In the genomic region with DNA sequence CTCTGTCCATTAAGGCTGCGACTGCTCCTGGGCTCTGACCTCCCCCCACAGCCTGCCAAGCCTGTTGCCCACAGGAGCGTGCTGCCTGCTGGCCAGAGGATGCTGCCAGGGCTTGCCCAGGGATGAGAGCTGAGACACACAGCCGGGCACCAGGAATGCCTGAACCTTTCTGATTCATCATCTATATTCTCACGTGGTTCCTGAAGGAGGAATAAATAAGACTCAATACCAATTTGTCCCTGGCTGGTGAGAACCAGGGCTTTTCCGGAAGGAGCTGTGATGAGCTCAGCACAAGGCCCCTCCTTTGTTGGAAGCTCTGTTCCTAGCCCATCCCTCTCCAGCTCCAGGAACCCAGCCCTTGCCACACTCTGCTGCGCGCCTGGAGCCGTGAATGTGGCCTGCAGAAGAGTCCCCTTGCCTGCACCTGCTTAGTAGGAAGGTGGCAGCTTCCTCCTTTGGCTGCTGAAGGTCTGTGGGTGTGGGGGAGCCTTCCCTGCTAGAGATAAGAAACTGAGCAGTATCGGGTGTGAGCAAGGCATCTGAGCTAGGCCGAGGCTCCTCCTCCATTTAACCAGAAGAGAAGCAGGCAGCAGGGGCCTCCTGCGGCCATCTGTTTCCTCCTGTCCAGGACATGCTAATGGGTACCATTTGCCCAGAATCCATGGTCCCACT, we compare ENCODE assay signal across 19 cellular contexts. TPM values are rescaled to one million over a fixed set of nuclear protein-coding genes. Genes with fewer than 3 reads are reported as not detected.
A peak's percentile ranks its signal among the peaks of the same experiment; 100 is the strongest.
DNase-seq lines count a peak whose midpoint lies in the region; ATAC-seq, FAIRE-seq and TF ChIP-seq lines count a peak whose summit lies in the region.
"Had no signal": no experiment of that assay in that cellular context is flagged by ENCODE, and none has a peak within 500 bp of the region (broad histone marks: within the 10 kb centered on the region; RNA-seq: fewer than 3 reads in every experiment).

No MANE protein-coding gene starts in this region.

- no peak for FAIRE-seq in bronchial epithelial cell (lab: Jason Lieb, UNC)
- FAIRE-seq: colon had no signal

- no peak overlapping the region for H3K4me3 ChIP-seq in bronchial epithelial cell (ENCODE audit: low read depth, low read length)
- H3K4me3 ChIP-seq: SJCRH30 had no signal

- TF ChIP-seq CTCF in bronchial epithelial cell (IDR thresholded peaks at IDR 0.05; ENCODE audit: insufficient read depth, low read length, severe bottlenecking) = no peak

- ATAC-seq in GM21737 (IDR thresholded peaks at IDR 0.05; ENCODE audit: unreplicated experiment) = no peak
- ATAC-seq: left cardiac atrium, natural killer cell, PC-3 had no signal

- in situ Hi-C loops in G401 (cut with HindIII; ENCODE audit: low sequenced_read_pairs) = no loop called here

- DNase-seq in G401 (ENCODE audit: low spot score) (peak; percentile 75), HT1080 (ENCODE audit: low read depth) (peak; percentile 72), bronchial epithelial cell (ENCODE audit: low read depth) (peak; percentile 27), left kidney (ENCODE audit: low read depth, low spot score) (peak; percentile 51), DMS53 (lab: John Stamatoyannopoulos, UW) (no peak), inferior parietal cortex (ENCODE audit: extremely low spot score) (no peak)
- DNase-seq: activated CD4-positive, alpha-beta T cell treated with anti-CD3 and anti-CD28 coated beads, Interleukin-2, amount 50 U/mL, for 4 hours; activated naive CD8-positive, alpha-beta T cell treated with anti-CD3 and anti-CD28 coated beads, Interleukin-2, amount 10 ng/mL, durations not matched to agents 7 days and 5 days; left cardiac atrium; MV-4-11; natural killer cell; NCI-H1694 treated with DMSO at 0.1 percent for 48 hours; NCI-H748 treated with DMSO at 0.1 percent for 48 hours; PC-3; SJCRH30 had no signal

- no peaks in the 10 kb centered on the region for H3K27me3 ChIP-seq in bronchial epithelial cell (ENCODE audit: control insufficient read depth, insufficient read depth, low read length)
- H3K27me3 ChIP-seq: SJCRH30 had no signal

- no peaks in the 10 kb centered on the region for H3K36me3 ChIP-seq in bronchial epithelial cell (ENCODE audit: control insufficient read depth, insufficient read depth, low read length)
- H3K36me3 ChIP-seq: SJCRH30 had no signal

RNA-seq across cellular contexts. Expression of a gene that starts 37.9 kb away (rescaled TPM):
- not detected in 2 replicates for total RNA-seq in G401 (2014; rRNA removed; shearing (Covaris generic))
- 0.67 and 1.1 TPM in 2 replicates for total RNA-seq in HT1080 (2014; rRNA removed; shearing (Covaris generic))
- 0.81 and 0.98 TPM in 2 replicates for polyA plus RNA-seq in HT1080 (2015; cell fraction: cytosol; rRNA removed)
- polyA plus RNA-seq in HT1080 (2015; cell fraction: nucleus; rRNA removed) = 0.51 and 0.86 TPM in 2 replicates
- total RNA-seq in bronchial epithelial cell = not detected in 2 replicates
- total RNA-seq: activated naive CD8-positive, alpha-beta T cell treated with anti-CD3 and anti-CD28 coated beads, Interleukin-2, amount 10 ng/mL, durations not matched to agents 7 days and 5 days; natural killer cell; PC-3; SJCRH30; T-helper 1 cell treated with Interleukin-12 subunit alpha and Interleukin-12 subunit beta and Interleukin-4 antibody, amounts not matched to agents 30 ng/mL and 1 ng/mL, for 36 hours had no signal
- polyA plus RNA-seq: CD14-positive monocyte had no signal

Comparison
In these comparisons a context has a peak if more than half of its experiments do, and no peak if none do; other contexts are left out.
1. DNase-seq: peak in G401 (single experiment), HT1080 (single experiment), bronchial epithelial cell (single experiment) and left kidney (single experiment); none in DMS53 (single experiment) and inferior parietal cortex (single experiment).